10 cellular contexts compared by ENCODE assay signal in genomic region chr12:52308807-52309425, GRCh38. TPM values are rescaled to one million over a fixed set of nuclear protein-coding genes. Genes with fewer than 3 reads are reported as not detected.
A peak's percentile ranks its signal among the peaks of the same experiment; 100 is the strongest.
DNase-seq lines count a peak whose midpoint lies in the region; ATAC-seq and TF ChIP-seq lines count a peak whose summit lies in the region.
"Had no signal": no experiment of that assay in that cellular context is flagged by ENCODE, and none has a peak within 500 bp of the region (broad histone marks: within the 10 kb centered on the region; RNA-seq: fewer than 3 reads in every experiment).

No MANE protein-coding gene starts in this region.

- in situ Hi-C loops in GM13976 (cut with MboI; ENCODE audit: low sequenced_read_pairs, unreplicated experiment) = no loop called here

- H2AFZ ChIP-seq in PC-3 (ENCODE audit: low read length) = peak overlapping the region; percentile 95

- peaks cover 77% of the 10 kb centered on the region for H3K27me3 Mint-ChIP-seq in neural crest cell (ENCODE audit: low read depth)

- H3F3A ChIP-seq in PC-3 (ENCODE audit: low read length, unreplicated experiment) = no peaks in the 10 kb centered on the region

- H4K20me1 ChIP-seq in PC-3 (ENCODE audit: low read length) = no peaks in the 10 kb centered on the region

- H3K36me3 Mint-ChIP-seq in neural crest cell (ENCODE audit: low read depth) = no peaks in the 10 kb centered on the region

- H3K27ac Mint-ChIP-seq in neural crest cell (ENCODE audit: unreplicated experiment) = no peak overlapping the region

- H3K4me3 Mint-ChIP-seq in neural crest cell = peak overlapping the region; percentile 87

- no peaks in the 10 kb centered on the region for H3K9me3 Mint-ChIP-seq in neural crest cell

- peaks cover 11% of the 10 kb centered on the region for H3K4me1 ChIP-seq in PC-3 (ENCODE audit: insufficient read depth, low read length)

- peak overlapping the region; percentile 42; the same call in 1 of the 2 replicates for H3K9ac ChIP-seq in PC-3 (ENCODE audit: low read length)

- no peaks in the 10 kb centered on the region for H3K9me3 ChIP-seq in PC-3 (ENCODE audit: low read length)
- H3K9me3 ChIP-seq in MG63 = no peaks in the 10 kb centered on the region

- no peaks in the 10 kb centered on the region for H3K27me3 ChIP-seq in PC-3 (ENCODE audit: low read length)
- H3K27me3 ChIP-seq in MG63 = no peaks in the 10 kb centered on the region

- H3K79me2 ChIP-seq in PC-3 (ENCODE audit: low read length) = no peaks in the 10 kb centered on the region

- TF ChIP-seq CTCF in AG10803 (conservative IDR thresholded peaks at IDR 0.05; ENCODE audit: low read length) (no peak), PC-3 (conservative IDR thresholded peaks at IDR 0.05; ENCODE audit: low read depth, low read length) (no peak), epithelial cell of esophagus (IDR thresholded peaks at IDR 0.05; ENCODE audit: insufficient read depth, low read depth, low read length, missing control alignments) (no peak), neural crest cell (conservative IDR thresholded peaks at IDR 0.05) (no peak), GM13976 (IDR thresholded peaks at IDR 0.05; ENCODE audit: borderline replicate concordance, control extremely low read depth, extremely low read depth, insufficient read depth, missing control alignments) (no peak)

- no peak for ATAC-seq in PC-3

- no peaks in the 10 kb centered on the region for H3K9me2 ChIP-seq in PC-3 (replicated peaks; ENCODE audit: low read length)

- H3K4me3 ChIP-seq in AG10803 (ENCODE audit: low read length) (peak overlapping the region; percentile 65), PC-3 (ENCODE audit: low read length) (peak overlapping the region; percentile 71), epithelial cell of esophagus (ENCODE audit: low read length) (peak overlapping the region; percentile 47), MG63 (no peak overlapping the region)

- CTCF ChIA-PET in PC-3 (lab: Charles Lee) = no interaction called here

- DNase-seq in AG10803 (ENCODE audit: low read depth) = no peak
- DNase-seq in PC-3 = no peak
- DNase-seq in epithelial cell of esophagus (ENCODE audit: low read depth) = no peak
- DNase-seq in neural crest cell (ENCODE audit: low read depth, low spot score) = no peak
- DNase-seq in MG63 = no peak
- DNase-seq in NCI-H774 (lab: John Stamatoyannopoulos, UW) = no peak
- DNase-seq in DMS 273 treated with DMSO at 0.1 percent for 48 hours (lab: John Stamatoyannopoulos, UW) = no peak
- no peak for DNase-seq in GM13976 (ENCODE audit: low spot score)

- H3K4me2 ChIP-seq in PC-3 (ENCODE audit: low read length) = peak overlapping the region; percentile 96

- POLR2A ChIA-PET in PC-3 (lab: Charles Lee; ENCODE audit: unreplicated experiment) = interaction anchor here (0.6 kb wide), 1 partner anchor 75 kb away, joined by 3 read pairs; no protein-coding TSS in a partner anchor

- H3K27ac ChIP-seq in PC-3 (ENCODE audit: low read length) = no peak overlapping the region
- H3K27ac ChIP-seq: epithelial cell of prostate had no signal

- H3K36me3 ChIP-seq in PC-3 (ENCODE audit: low read depth, low read length) = no peaks in the 10 kb centered on the region
- H3K36me3 ChIP-seq in MG63 = no peaks in the 10 kb centered on the region

- peaks cover 9% of the 10 kb centered on the region for H3K4me1 Mint-ChIP-seq in neural crest cell

- intact Hi-C loops in PC-3 (cut with micrococcal nuclease) = no loop called here

- TSS peak; percentile 46 for BruUV-seq in PC-3 (replicated peaks; lab: Mats Ljungman, UMichigan)

RNA-seq across cellular contexts. Expression of gene KRT83, which starts 12.3 kb away (rescaled TPM):
- total RNA-seq in PC-3 (2014; rRNA removed) (0.33 and 1.1 TPM in 2 replicates), neural crest cell (not detected in 2 replicates)
- total RNA-seq in MG63 (2014; rRNA removed; shearing (Covaris generic); ENCODE audit: low replicate concordance) = not detected in 2 replicates
- total RNA-seq: subcutaneous adipose tissue had no signal

RNA-seq across cellular contexts. Expression of gene KRT81, which starts 17.6 kb away (rescaled TPM):
- 1,688 and 2,042 TPM in 2 replicates for total RNA-seq in PC-3 (2014; rRNA removed)
- total RNA-seq in neural crest cell = not detected in 2 replicates
- total RNA-seq in MG63 (2014; rRNA removed; shearing (Covaris generic); ENCODE audit: low replicate concordance) = 2.2 and 3.8 TPM in 2 replicates
- total RNA-seq: subcutaneous adipose tissue had no signal

RNA-seq across cellular contexts. Expression of gene KRT86, which starts 34.5 kb away (rescaled TPM):
- total RNA-seq in PC-3 (2014; rRNA removed) = 0.98 and 1.2 TPM in 2 replicates
- not detected in 2 replicates for total RNA-seq in neural crest cell
- total RNA-seq in MG63 (2014; rRNA removed; shearing (Covaris generic); ENCODE audit: low replicate concordance) = 13.3 and 13.6 TPM in 2 replicates

RNA-seq across cellular contexts. Expression of gene KRT85, which starts 58.4 kb away (rescaled TPM):
- not detected in 2 replicates for total RNA-seq in PC-3 (2014; rRNA removed)
- total RNA-seq in neural crest cell = not detected in 2 replicates
- total RNA-seq in MG63 (2014; rRNA removed; shearing (Covaris generic); ENCODE audit: low replicate concordance) = not detected in 2 replicates
- total RNA-seq: subcutaneous adipose tissue had no signal

Comparison
In these comparisons a context has a peak if more than half of its experiments do, and no peak if none do; other contexts are left out.
1. RNA of gene KRT81, which starts 17.6 kb away (total RNA-seq): 1,688 to 2,042 TPM in PC-3; 2.2 to 3.8 TPM in MG63 and not detected in neural crest cell; every median in the first group is over 100 times any median in the second.